1 cellular context compared by ENCODE assay signal in the genomic region with DNA sequence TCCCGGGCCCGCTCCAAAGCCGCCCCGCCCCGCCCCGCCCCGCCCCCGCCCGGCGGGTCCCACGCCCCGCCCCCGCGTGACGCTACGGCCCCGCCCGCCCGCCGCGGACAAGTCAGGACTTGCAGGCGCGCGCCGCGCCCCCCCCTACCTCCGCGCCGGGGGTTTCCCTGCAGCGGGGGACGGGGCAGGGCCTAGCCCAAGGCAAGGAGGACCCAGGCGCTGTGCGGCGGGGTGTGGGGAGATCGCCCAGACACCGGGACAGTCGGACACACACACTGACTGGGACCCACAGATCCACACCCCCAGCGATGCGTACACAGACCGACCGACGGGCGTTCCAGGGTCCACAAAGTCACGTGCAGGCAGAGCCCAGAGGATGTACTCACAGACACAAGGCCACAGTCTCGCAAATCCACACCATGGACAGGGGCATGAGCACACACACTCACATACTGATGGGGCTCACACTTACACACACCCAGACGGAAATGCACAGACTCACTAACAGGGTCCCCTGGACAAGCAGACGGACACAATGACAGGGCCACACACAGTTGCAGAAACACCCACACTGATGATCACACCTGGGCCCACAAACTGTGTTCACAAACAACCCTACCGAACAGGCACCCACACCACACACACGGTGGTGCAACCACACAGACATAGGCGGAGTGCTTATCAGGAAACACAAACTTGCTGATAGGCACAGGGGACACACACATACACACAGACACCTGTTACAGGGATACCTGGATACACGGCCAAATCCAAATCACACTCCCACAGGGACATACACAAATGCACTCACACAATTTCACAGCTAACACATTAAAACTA.
A peak's percentile ranks its signal among the peaks of the same experiment; 100 is the strongest.
TF ChIP-seq lines count a peak whose summit lies in the region.

No MANE protein-coding gene starts in this region.

TF ChIP-seq in A549, 52 proteins besides CTCF, POLR2A, EP300 and RAD21 (continued from another document):
- TF ChIP-seq, protein P1, sequence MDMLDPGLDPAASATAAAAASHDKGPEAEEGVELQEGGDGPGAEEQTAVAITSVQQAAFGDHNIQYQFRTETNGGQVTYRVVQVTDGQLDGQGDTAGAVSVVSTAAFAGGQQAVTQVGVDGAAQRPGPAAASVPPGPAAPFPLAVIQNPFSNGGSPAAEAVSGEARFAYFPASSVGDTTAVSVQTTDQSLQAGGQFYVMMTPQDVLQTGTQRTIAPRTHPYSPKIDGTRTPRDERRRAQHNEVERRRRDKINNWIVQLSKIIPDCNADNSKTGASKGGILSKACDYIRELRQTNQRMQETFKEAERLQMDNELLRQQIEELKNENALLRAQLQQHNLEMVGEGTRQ (IDR thresholded peaks at IDR 0.05): peak; percentile 81
- TF ChIP-seq, protein P2, sequence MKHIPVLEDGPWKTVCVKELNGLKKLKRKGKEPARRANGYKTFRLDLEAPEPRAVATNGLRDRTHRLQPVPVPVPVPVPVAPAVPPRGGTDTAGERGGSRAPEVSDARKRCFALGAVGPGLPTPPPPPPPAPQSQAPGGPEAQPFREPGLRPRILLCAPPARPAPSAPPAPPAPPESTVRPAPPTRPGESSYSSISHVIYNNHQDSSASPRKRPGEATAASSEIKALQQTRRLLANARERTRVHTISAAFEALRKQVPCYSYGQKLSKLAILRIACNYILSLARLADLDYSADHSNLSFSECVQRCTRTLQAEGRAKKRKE (CRISPR knock-in tag; IDR thresholded peaks at IDR 0.05; ENCODE audit: low read depth): 0 out of 2 replicates have a peak, but pooled peaks have one; percentile 56
- TF ChIP-seq PHF8 (IDR thresholded peaks at IDR 0.05; ENCODE audit: borderline replicate concordance, low read depth) (no peak), BHLHE40 (IDR thresholded peaks at IDR 0.05; ENCODE audit: low read depth, low read length) (peak; percentile 74), ZFP36 (IDR thresholded peaks at IDR 0.05; ENCODE audit: borderline replicate concordance, partially characterized antibody) (no peak), HOXB13 (CRISPR knock-in tag; IDR thresholded peaks at IDR 0.05; ENCODE audit: low read depth) (0 out of 2 replicates have a peak, but pooled peaks have one; percentile 10), GATA3 (IDR thresholded peaks at IDR 0.05; ENCODE audit: borderline replicate concordance) (0 out of 2 replicates have a peak, but pooled peaks have one; percentile 42), TP53 (CRISPR knock-in tag; IDR thresholded peaks at IDR 0.05) (peak; percentile 99), HOXB5 (CRISPR knock-in tag; IDR thresholded peaks at IDR 0.05) (no peak), JUN (IDR thresholded peaks at IDR 0.05) (peak; percentile 53 to 86; a peak in 4 of 5 replicates), TFCP2L1 (CRISPR knock-in tag; IDR thresholded peaks at IDR 0.05) (0 out of 2 replicates have a peak, but pooled peaks have one; percentile 41), RARB (CRISPR knock-in tag; IDR thresholded peaks at IDR 0.05) (no peak), MYC (IDR thresholded peaks at IDR 0.05; ENCODE audit: borderline replicate concordance, low read length) (0 out of 2 replicates have a peak, but pooled peaks have one; percentile 4), NPAS2 (CRISPR knock-in tag; IDR thresholded peaks at IDR 0.05; ENCODE audit: borderline replicate concordance) (no peak), CBX2 (IDR thresholded peaks at IDR 0.05; ENCODE audit: borderline replicate concordance, low read depth) (no peak), KDM1A (IDR thresholded peaks at IDR 0.05; ENCODE audit: low read depth) (no peak), RFX5 (IDR thresholded peaks at IDR 0.05) (no peak)
- TF ChIP-seq, protein P3, sequence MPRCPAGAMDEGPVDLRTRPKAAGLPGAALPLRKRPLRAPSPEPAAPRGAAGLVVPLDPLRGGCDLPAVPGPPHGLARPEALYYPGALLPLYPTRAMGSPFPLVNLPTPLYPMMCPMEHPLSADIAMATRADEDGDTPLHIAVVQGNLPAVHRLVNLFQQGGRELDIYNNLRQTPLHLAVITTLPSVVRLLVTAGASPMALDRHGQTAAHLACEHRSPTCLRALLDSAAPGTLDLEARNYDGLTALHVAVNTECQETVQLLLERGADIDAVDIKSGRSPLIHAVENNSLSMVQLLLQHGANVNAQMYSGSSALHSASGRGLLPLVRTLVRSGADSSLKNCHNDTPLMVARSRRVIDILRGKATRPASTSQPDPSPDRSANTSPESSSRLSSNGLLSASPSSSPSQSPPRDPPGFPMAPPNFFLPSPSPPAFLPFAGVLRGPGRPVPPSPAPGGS (IDR thresholded peaks at IDR 0.05): peak; percentile 77; the same call in 2 of the 3 replicates
- TF ChIP-seq, protein P4, sequence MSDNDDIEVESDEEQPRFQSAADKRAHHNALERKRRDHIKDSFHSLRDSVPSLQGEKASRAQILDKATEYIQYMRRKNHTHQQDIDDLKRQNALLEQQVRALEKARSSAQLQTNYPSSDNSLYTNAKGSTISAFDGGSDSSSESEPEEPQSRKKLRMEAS (IDR thresholded peaks at IDR 0.05): peak; percentile 77
- TF ChIP-seq, protein P5, sequence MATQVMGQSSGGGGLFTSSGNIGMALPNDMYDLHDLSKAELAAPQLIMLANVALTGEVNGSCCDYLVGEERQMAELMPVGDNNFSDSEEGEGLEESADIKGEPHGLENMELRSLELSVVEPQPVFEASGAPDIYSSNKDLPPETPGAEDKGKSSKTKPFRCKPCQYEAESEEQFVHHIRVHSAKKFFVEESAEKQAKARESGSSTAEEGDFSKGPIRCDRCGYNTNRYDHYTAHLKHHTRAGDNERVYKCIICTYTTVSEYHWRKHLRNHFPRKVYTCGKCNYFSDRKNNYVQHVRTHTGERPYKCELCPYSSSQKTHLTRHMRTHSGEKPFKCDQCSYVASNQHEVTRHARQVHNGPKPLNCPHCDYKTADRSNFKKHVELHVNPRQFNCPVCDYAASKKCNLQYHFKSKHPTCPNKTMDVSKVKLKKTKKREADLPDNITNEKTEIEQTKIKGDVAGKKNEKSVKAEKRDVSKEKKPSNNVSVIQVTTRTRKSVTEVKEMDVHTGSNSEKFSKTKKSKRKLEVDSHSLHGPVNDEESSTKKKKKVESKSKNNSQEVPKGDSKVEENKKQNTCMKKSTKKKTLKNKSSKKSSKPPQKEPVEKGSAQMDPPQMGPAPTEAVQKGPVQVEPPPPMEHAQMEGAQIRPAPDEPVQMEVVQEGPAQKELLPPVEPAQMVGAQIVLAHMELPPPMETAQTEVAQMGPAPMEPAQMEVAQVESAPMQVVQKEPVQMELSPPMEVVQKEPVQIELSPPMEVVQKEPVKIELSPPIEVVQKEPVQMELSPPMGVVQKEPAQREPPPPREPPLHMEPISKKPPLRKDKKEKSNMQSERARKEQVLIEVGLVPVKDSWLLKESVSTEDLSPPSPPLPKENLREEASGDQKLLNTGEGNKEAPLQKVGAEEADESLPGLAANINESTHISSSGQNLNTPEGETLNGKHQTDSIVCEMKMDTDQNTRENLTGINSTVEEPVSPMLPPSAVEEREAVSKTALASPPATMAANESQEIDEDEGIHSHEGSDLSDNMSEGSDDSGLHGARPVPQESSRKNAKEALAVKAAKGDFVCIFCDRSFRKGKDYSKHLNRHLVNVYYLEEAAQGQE (IDR thresholded peaks at IDR 0.05): peak; percentile 64
